15 cellular contexts compared by ENCODE assay signal in the genomic region with DNA sequence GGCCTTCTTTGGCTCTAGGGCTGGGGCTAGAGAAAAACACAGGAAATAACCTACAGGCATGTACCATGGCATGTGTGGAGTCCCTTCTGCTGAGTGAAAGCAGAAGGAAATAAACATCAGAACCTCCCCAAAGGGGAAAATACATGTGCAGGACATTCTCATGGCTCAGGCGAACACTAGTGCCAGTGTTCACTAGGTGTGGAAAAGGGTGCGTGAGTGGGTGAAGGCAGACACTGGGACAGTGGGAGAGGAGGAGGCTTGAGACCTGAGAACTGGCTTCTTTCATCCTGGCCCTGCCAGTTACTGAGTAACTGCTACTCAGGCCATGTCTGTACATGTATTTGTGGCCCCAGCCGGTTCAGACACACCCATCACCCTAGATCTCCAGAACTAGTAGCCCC.
DNase-seq lines count a peak whose midpoint lies in the region; ATAC-seq and TF ChIP-seq lines count a peak whose summit lies in the region.
"Had no signal": no experiment of that assay in that cellular context is flagged by ENCODE, and none has a peak within 500 bp of the region (broad histone marks: within the 10 kb centered on the region; RNA-seq: fewer than 3 reads in every experiment).

No MANE protein-coding gene starts in this region.

- H3K9me3 ChIP-seq in SJCRH30 (replicated peaks): no peaks in the 10 kb centered on the region
- H3K9me3 ChIP-seq: upper lobe of right lung had no signal

- no peak overlapping the region for H3K4me3 ChIP-seq in SJCRH30
- H3K4me3 ChIP-seq: upper lobe of right lung had no signal

- H3K27ac Mint-ChIP-seq in naive B cell: peak overlapping the region; percentile 84 to 97 (median 94)
- H3K27ac Mint-ChIP-seq: activated naive CD4-positive, alpha-beta T cell treated with anti-CD3 and anti-CD28 coated beads, Interleukin-2, amount 50 U/mL, for 72 hours; naive thymus-derived CD4-positive, alpha-beta T cell; T-helper 1 cell treated with Interleukin-12 subunit alpha and Interleukin-12 subunit beta and Interleukin-4 antibody, amounts not matched to agents 30 μg/mL and 1 μg/mL, for 36 hours had no signal

- H3K9me3 Mint-ChIP-seq in naive B cell: no peaks in the 10 kb centered on the region
- H3K9me3 Mint-ChIP-seq: activated naive CD4-positive, alpha-beta T cell treated with anti-CD3 and anti-CD28 coated beads, Interleukin-2, amount 50 U/mL, for 72 hours; T-helper 1 cell treated with Interleukin-12 subunit alpha and Interleukin-12 subunit beta and Interleukin-4 antibody, amounts not matched to agents 30 μg/mL and 1 μg/mL, for 36 hours had no signal

- no peaks in the 10 kb centered on the region for H3K36me3 Mint-ChIP-seq in naive B cell
- H3K36me3 Mint-ChIP-seq: activated naive CD4-positive, alpha-beta T cell treated with anti-CD3 and anti-CD28 coated beads, Interleukin-2, amount 50 U/mL, for 72 hours had no signal

- H3K36me3 ChIP-seq in SJCRH30: no peaks in the 10 kb centered on the region
- H3K36me3 ChIP-seq: upper lobe of right lung had no signal

- DNase-seq in GM13977 (ENCODE audit: low spot score): peak; percentile 51
- no peak for DNase-seq in SJCRH30
- peak; percentile 16 for DNase-seq in naive B cell
- no peak for DNase-seq in left ventricle myocardium superior
- no peak for DNase-seq in SK-N-DZ (ENCODE audit: low spot score)
- no peak for DNase-seq in NCI-H82 (lab: John Stamatoyannopoulos, UW)
- no peak for DNase-seq in NCI-H2029 treated with DMSO at 0.1 percent for 48 hours (lab: John Stamatoyannopoulos, UW)
- DNase-seq: activated CD4-positive, CD25-positive, alpha-beta regulatory T cell treated with anti-CD3 and anti-CD28 coated beads, Interleukin-2, amount 50 U/mL, for 72 hours; activated CD8-positive, alpha-beta memory T cell treated with anti-CD3 and anti-CD28 coated beads, Interleukin-2, amount 50 U/mL, for 4 hours; naive thymus-derived CD4-positive, alpha-beta T cell; NCI-H526 treated with DMSO at 0.1 percent for 48 hours; upper lobe of right lung had no signal

- no peak for TF ChIP-seq CTCF in GM13977 (IDR thresholded peaks at IDR 0.05; ENCODE audit: extremely low read depth, insufficient read depth, missing control alignments)

- H3K27ac ChIP-seq in SJCRH30: peak overlapping the region; percentile 42
- H3K27ac ChIP-seq: upper lobe of right lung had no signal

- H3K4me3 Mint-ChIP-seq in naive B cell: peak overlapping the region; percentile 54 to 86 (median 72)
- H3K4me3 Mint-ChIP-seq: naive thymus-derived CD4-positive, alpha-beta T cell; T-helper 1 cell treated with Interleukin-12 subunit alpha and Interleukin-12 subunit beta and Interleukin-4 antibody, amounts not matched to agents 30 μg/mL and 1 μg/mL, for 36 hours had no signal

- peaks cover 49 to 70% (median 54%) of the 10 kb centered on the region in 3 donors for H3K4me1 Mint-ChIP-seq in naive B cell

- intact Hi-C loops in left ventricle myocardium superior (cut with micrococcal nuclease): no loop called here

- ATAC-seq in HG02678 (IDR thresholded peaks at IDR 0.05; ENCODE audit: unreplicated experiment) (peak; percentile 53), naive B cell (ENCODE audit: low read depth in 2 of 2) (peak; percentile 85 to 89), left ventricle myocardium superior (no peak)
- ATAC-seq: activated naive CD4-positive, alpha-beta T cell treated with anti-CD3 and anti-CD28 coated beads, Interleukin-2, amount 50 U/mL, for 72 hours; naive thymus-derived CD4-positive, alpha-beta T cell had no signal

- in situ Hi-C loops in GM13977 (cut with MboI; ENCODE audit: low pct_unique_long_range_greater_than_20kb, low sequenced_read_pairs, unreplicated experiment): no loop called here

- no peaks in the 10 kb centered on the region for H3K27me3 ChIP-seq in SJCRH30
- H3K27me3 ChIP-seq: upper lobe of right lung had no signal

- peaks cover 37% of the 10 kb centered on the region for H3K4me1 ChIP-seq in SJCRH30

- H3K27me3 Mint-ChIP-seq in naive B cell: no peaks in the 10 kb centered on the region
- H3K27me3 Mint-ChIP-seq: naive thymus-derived CD4-positive, alpha-beta T cell had no signal

Comparison
In these comparisons a context has a peak if more than half of its experiments do, and no peak if none do; other contexts are left out.
1. DNase-seq: peak in GM13977 (single experiment) and naive B cell (single experiment); none in SJCRH30 (0 of 2), left ventricle myocardium superior (single experiment), SK-N-DZ (single experiment), NCI-H82 (single experiment) and NCI-H2029 treated with DMSO at 0.1 percent for 48 hours (single experiment).